In the genomic region with DNA sequence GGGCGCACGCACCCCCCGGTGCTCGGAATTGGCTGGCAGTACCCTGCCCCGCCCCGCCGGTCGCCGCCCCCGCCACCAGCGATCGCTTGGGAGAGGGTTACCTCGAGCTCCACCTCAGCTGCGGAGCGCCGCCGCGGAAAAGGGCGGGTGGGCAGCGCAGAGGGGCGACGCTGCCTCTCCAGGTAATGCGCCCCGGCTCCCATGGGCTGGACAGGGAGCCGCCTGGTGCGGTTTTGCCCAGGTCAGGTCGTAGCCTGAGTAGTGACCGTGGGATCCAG, we compare ENCODE assay signal across 8 cellular contexts. TPM values are rescaled to one million over a fixed set of nuclear protein-coding genes. Genes with fewer than 3 reads are reported as not detected.
DNase-seq lines count a peak whose midpoint lies in the region; ATAC-seq lines count a peak whose summit lies in the region.

No MANE protein-coding gene starts in this region.

- H3K4me1 ChIP-seq in HUES48 (ENCODE audit: control insufficient read depth, insufficient read depth, low read length) (peaks cover 18% of the 10 kb centered on the region), muscle layer of colon (ENCODE audit: insufficient read depth, low read length) (peaks cover 12% of the 10 kb centered on the region)

- peak overlapping the region; percentile 96 for H3K4me3 Mint-ChIP-seq in activated CD4-positive, alpha-beta memory T cell treated with anti-CD3 and anti-CD28 coated beads, Interleukin-2, amount 10 ng/mL, durations not matched to agents 7 days and 5 days
- H3K4me3 Mint-ChIP-seq in effector memory CD8-positive, alpha-beta T cell: peak overlapping the region; percentile 84 to 93

- H3K9me3 ChIP-seq in HUES48 (ENCODE audit: control insufficient read depth, insufficient read depth, low read length) (no peaks in the 10 kb centered on the region), muscle layer of colon (ENCODE audit: low read length) (no peaks in the 10 kb centered on the region)

- H3K9ac ChIP-seq in HUES48 (ENCODE audit: low read depth, low read length) (0 out of 2 replicates have a peak overlapping the region, but pooled peaks have one; percentile 64), muscle layer of colon (ENCODE audit: low read length) (no peak overlapping the region)

- POLR2A ChIA-PET in activated CD4-positive, alpha-beta memory T cell treated with anti-CD3 and anti-CD28 coated beads, Interleukin-2, amount 10 ng/mL, durations not matched to agents 7 days and 5 days (lab: Charles Lee): interaction anchor here (1.0 kb wide), 1 partner anchor 206 kb away, joined by 4 read pairs; no protein-coding TSS in a partner anchor

- H3K36me3 ChIP-seq in HUES48 (ENCODE audit: control insufficient read depth, insufficient read depth, low read length) (no peaks in the 10 kb centered on the region), muscle layer of colon (ENCODE audit: insufficient read depth, low read length) (no peaks in the 10 kb centered on the region)

- peaks cover 43% of the 10 kb centered on the region for H3K27me3 ChIP-seq in HUES48 (ENCODE audit: control insufficient read depth, insufficient read depth, low read length)
- no peaks in the 10 kb centered on the region for H3K27me3 ChIP-seq in muscle layer of colon (ENCODE audit: control insufficient read depth in 1 of 2, insufficient read depth in 2 of 2, low read length in 2 of 2)

- H3K27ac Mint-ChIP-seq in activated CD4-positive, alpha-beta memory T cell treated with anti-CD3 and anti-CD28 coated beads, Interleukin-2, amount 10 ng/mL, durations not matched to agents 7 days and 5 days: no peak overlapping the region
- peak overlapping the region; percentile 79 to 89 for H3K27ac Mint-ChIP-seq in effector memory CD8-positive, alpha-beta T cell

- no peaks in the 10 kb centered on the region for H3K9me3 Mint-ChIP-seq in activated CD4-positive, alpha-beta memory T cell treated with anti-CD3 and anti-CD28 coated beads, Interleukin-2, amount 10 ng/mL, durations not matched to agents 7 days and 5 days
- H3K9me3 Mint-ChIP-seq in effector memory CD8-positive, alpha-beta T cell: no peaks in the 10 kb centered on the region

- CTCF ChIA-PET in activated CD4-positive, alpha-beta memory T cell treated with anti-CD3 and anti-CD28 coated beads, Interleukin-2, amount 10 ng/mL, durations not matched to agents 7 days and 5 days (lab: Charles Lee): interaction anchor here (1.2 to 6.2 kb wide), 3 partner anchors 30 to 203 kb away, joined by 3 to 91 read pairs (median 5); no protein-coding TSS in a partner anchor

- no peak overlapping the region for H3K27ac ChIP-seq in HUES48 (ENCODE audit: low read depth, low read length)
- peak overlapping the region; percentile 57 for H3K27ac ChIP-seq in muscle layer of colon (ENCODE audit: low read depth, low read length)

- H3K4me1 Mint-ChIP-seq in activated CD4-positive, alpha-beta memory T cell treated with anti-CD3 and anti-CD28 coated beads, Interleukin-2, amount 10 ng/mL, durations not matched to agents 7 days and 5 days: peaks cover 44% of the 10 kb centered on the region
- peaks cover 26 to 27% of the 10 kb centered on the region in 2 donors for H3K4me1 Mint-ChIP-seq in effector memory CD8-positive, alpha-beta T cell (ENCODE audit: low read depth in 2 of 2)

- peak overlapping the region; percentile 83 for H3K4me3 ChIP-seq in HUES48 (ENCODE audit: low read depth, low read length)
- peak overlapping the region; percentile 74 to 91 for H3K4me3 ChIP-seq in muscle layer of colon (ENCODE audit: low read depth in 1 of 2, low read length in 2 of 2)

- ATAC-seq in effector memory CD8-positive, alpha-beta T cell (replicated peaks): no peak
- ATAC-seq in stimulated activated naive CD8-positive, alpha-beta T cell treated with anti-CD3 and anti-CD28 coated beads, Interleukin-15, Interleukin-2, amounts not matched to agents 100 U/mL and 50 U/mL, for 24 hours: peak; percentile 16
- no peak for ATAC-seq in HG03196 (IDR thresholded peaks at IDR 0.05; ENCODE audit: unreplicated experiment)

- peak; percentile 60 for DNase-seq in activated CD4-positive, alpha-beta memory T cell treated with anti-CD3 and anti-CD28 coated beads, Interleukin-2, amount 10 ng/mL, durations not matched to agents 7 days and 5 days
- peak; percentile 24 to 33 (median 26) for DNase-seq in effector memory CD8-positive, alpha-beta T cell
- DNase-seq in stimulated activated naive CD8-positive, alpha-beta T cell treated with anti-CD3 and anti-CD28 coated beads, Interleukin-15, Interleukin-2, amounts not matched to agents 100 U/mL and 50 U/mL, for 24 hours: peak; percentile 73
- no peak for DNase-seq in NOMO-1 (lab: John Stamatoyannopoulos, UW; ENCODE audit: unreplicated experiment in 2 of 2)
- DNase-seq in midbrain (lab: John Stamatoyannopoulos, UW): no peak

- peaks cover under 1% of the 10 kb centered on the region for H3K27me3 Mint-ChIP-seq in activated CD4-positive, alpha-beta memory T cell treated with anti-CD3 and anti-CD28 coated beads, Interleukin-2, amount 10 ng/mL, durations not matched to agents 7 days and 5 days
- H3K27me3 Mint-ChIP-seq in effector memory CD8-positive, alpha-beta T cell: no peaks in the 10 kb centered on the region

- H3K36me3 Mint-ChIP-seq in activated CD4-positive, alpha-beta memory T cell treated with anti-CD3 and anti-CD28 coated beads, Interleukin-2, amount 10 ng/mL, durations not matched to agents 7 days and 5 days (ENCODE audit: low read depth): peaks cover 15% of the 10 kb centered on the region
- peaks cover 44% of the 10 kb centered on the region for H3K36me3 Mint-ChIP-seq in effector memory CD8-positive, alpha-beta T cell (ENCODE audit: insufficient read depth)

RNA-seq across cellular contexts. Expression of a gene that starts 1.3 kb away (rescaled TPM):
- total RNA-seq in activated CD4-positive, alpha-beta memory T cell treated with anti-CD3 and anti-CD28 coated beads, Interleukin-2, amount 10 ng/mL, durations not matched to agents 7 days and 5 days: 10 to 100 TPM; 66.8 to 69.4 TPM

Comparison
In these comparisons a context has a peak if more than half of its experiments do, and no peak if none do; other contexts are left out.
1. DNase-seq: peak in activated CD4-positive, alpha-beta memory T cell treated with anti-CD3 and anti-CD28 coated beads, Interleukin-2, amount 10 ng/mL, durations not matched to agents 7 days and 5 days (single experiment), effector memory CD8-positive, alpha-beta T cell (3 of 3) and stimulated activated naive CD8-positive, alpha-beta T cell treated with anti-CD3 and anti-CD28 coated beads, Interleukin-15, Interleukin-2, amounts not matched to agents 100 U/mL and 50 U/mL, for 24 hours (single experiment); none in NOMO-1 (0 of 2) and midbrain (single experiment).